19 cellular contexts compared by ENCODE assay signal in genomic region chr17:9700136-9700535, GRCh38. TPM values are rescaled to one million over a fixed set of nuclear protein-coding genes. Genes with fewer than 3 reads are reported as not detected.
"Had no signal": no experiment of that assay in that cellular context is flagged by ENCODE, and none has a peak within 500 bp of the region (broad histone marks: within the 10 kb centered on the region; RNA-seq: fewer than 3 reads in every experiment).

No MANE protein-coding gene starts in this region.

- ATAC-seq: HepG2 had no signal

- FAIRE-seq: HepG2 had no signal

- DNase-seq: IMR-90, KG1, NCI-H1092, NCI-H1105 treated with DMSO at 0.1 percent for 48 hours, NCI-H1417 treated with DMSO at 0.1 percent for 48 hours, NCI-H146, NCI-H1694 treated with DMSO at 0.1 percent for 48 hours, NCI-H1930, NCI-H2081 treated with DMSO at 0.1 percent for 48 hours, NCI-H2171, NCI-H226, NCI-H446, NCI-H510A, NCI-H524 treated with DMSO at 0.1 percent for 48 hours, NCI-H69, NCI-H774, SHP77, SK-N-SH had no signal

RNA-seq across cellular contexts. Expression of gene USP43, which starts 54.8 kb away (rescaled TPM):
- total RNA-seq: IMR-90 had no signal
